ENCODE assay signal across 1 cellular context in genomic region chrX:20547649-20548051, GRCh38.
TF ChIP-seq lines count a peak whose summit lies in the region.

No MANE protein-coding gene starts in this region.

TF ChIP-seq in IMR-90, 13 proteins besides CTCF, POLR2A, EP300 and RAD21 (continued from another document):
- TF ChIP-seq ELK1 (IDR thresholded peaks at IDR 0.05; ENCODE audit: borderline replicate concordance, low read depth, low read length): no peak
- TF ChIP-seq RFX5 (IDR thresholded peaks at IDR 0.05; ENCODE audit: low read depth, low read length): no peak
- no peak for TF ChIP-seq CEBPB (IDR thresholded peaks at IDR 0.05; ENCODE audit: low read depth, low read length)
TF ChIP-seq in IMR-90: peak in this region for 0.
